Comparison of ENCODE assay signal across 28 cellular contexts in genomic region chr10:130834170-130834569, GRCh38.
"Had no signal": no experiment of that assay in that cellular context is flagged by ENCODE, and none has a peak within 500 bp of the region (broad histone marks: within the 10 kb centered on the region; RNA-seq: fewer than 3 reads in every experiment).

No MANE protein-coding gene starts in this region.

- H3K27me3 ChIP-seq: left lung, pancreas, sigmoid colon, vagina had no signal

- H3K36me3 ChIP-seq: breast epithelium, heart left ventricle, left lung, pancreas, prostate gland, sigmoid colon, vagina had no signal

- H3K4me1 ChIP-seq: breast epithelium, heart left ventricle, left lung, pancreas, prostate gland, sigmoid colon, vagina had no signal

- H3K9me3 ChIP-seq: breast epithelium, heart left ventricle, mucosa of descending colon, pancreas, prostate gland, vagina had no signal

- FAIRE-seq: pancreas, small intestine had no signal

- H3K4me3 ChIP-seq: breast epithelium, heart left ventricle, left lung, lung, mucosa of descending colon, pancreas, prostate gland, sigmoid colon, vagina had no signal

- ATAC-seq: activated CD8-positive, alpha-beta T cell treated with anti-CD3 and anti-CD28 coated beads for 36 hours; activated T-cell treated with anti-CD3 and anti-CD28 coated beads, Interleukin-2, amount 50 U/mL, for 4 hours; activated T-helper 17 cell treated with anti-CD3 and anti-CD28 coated beads, Interleukin-2, amount 50 U/mL, for 72 hours; esophagus mucosa; heart left ventricle; left lung; mucosa of descending colon; pancreas; stimulated activated memory B cell treated with anti-CD40 and anti-IgM and Interleukin-4, amounts not matched to agents 10 μg/mL and 1 μg/mL and 100 μg/mL, for 72 hours had no signal

- H3K27ac ChIP-seq: breast epithelium, heart left ventricle, left lung, pancreas, prostate gland, sigmoid colon, vagina had no signal

- DNase-seq: activated B cell treated with CpG ODN at 0.5 μM for 24 hours; activated CD4-positive, alpha-beta T cell treated with anti-CD3 and anti-CD28 coated beads, Interleukin-2, amount 50 U/mL, for 1 hour; activated CD8-positive, alpha-beta T cell treated with anti-CD3 and anti-CD28 coated beads for 36 hours; activated gamma-delta T cell treated with Interleukin-2 at 50 U/mL for 16 hours; activated naive CD4-positive, alpha-beta T cell treated with anti-CD3 and anti-CD28 coated beads, Interleukin-2, amount 50 U/mL, for 16 hours; activated T-cell treated with anti-CD3 and anti-CD28 coated beads, Interleukin-2, amount 50 U/mL, for 4 hours; amniotic stem cell; central memory CD4-positive, alpha-beta T cell; foreskin fibroblast; heart left ventricle; kidney glomerular epithelial cell; mucosa of descending colon; pancreas; retina; sigmoid colon; small intestine; stimulated activated CD4-positive, alpha-beta T cell treated with anti-CD3 and anti-CD28 coated beads, Interleukin-4, amount 100 ng/mL, for 4 hours; stimulated activated CD8-positive, alpha-beta memory T cell treated with anti-CD3 and anti-CD28 coated beads, Interleukin-4, amount 100 ng/mL, for 48 hours; stimulated activated naive CD8-positive, alpha-beta T cell treated with anti-CD3 and anti-CD28 coated beads, Interleukin-15, amount 100 ng/mL, for 72 hours; substantia nigra had no signal
